1 cellular context compared by ENCODE assay signal in genomic region chr5:145543968-145544367, GRCh38.
TF ChIP-seq lines count a peak whose summit lies in the region.

No MANE protein-coding gene starts in this region.

TF ChIP-seq in HepG2, 621 proteins besides CTCF, POLR2A, EP300 and RAD21 (continued from another document):
- 0 out of 2 replicates have a peak, but pooled peaks have one; percentile 18 for TF ChIP-seq ARID5B (CRISPR knock-in tag; IDR thresholded peaks at IDR 0.05)
- 0 out of 2 replicates have a peak, but pooled peaks have one; percentile 28 for TF ChIP-seq TCF7 (IDR thresholded peaks at IDR 0.05; ENCODE audit: low read depth)
- peak; percentile 53; the same call in 1 of the 2 replicates for TF ChIP-seq HNF4G (IDR thresholded peaks at IDR 0.05; ENCODE audit: borderline replicate concordance, low read depth, low read length)
- TF ChIP-seq HNF4G (CRISPR knock-in tag; IDR thresholded peaks at IDR 0.05; ENCODE audit: borderline replicate concordance, low read depth): no peak
- peak; percentile 41; the same call in 1 of the 2 replicates for TF ChIP-seq FOSL2 (CRISPR knock-in tag; IDR thresholded peaks at IDR 0.05)
- peak; percentile 77 for TF ChIP-seq ARID3A (IDR thresholded peaks at IDR 0.05; ENCODE audit: low read depth, low read length)
